10 cellular contexts compared by ENCODE assay signal in the genomic region with DNA sequence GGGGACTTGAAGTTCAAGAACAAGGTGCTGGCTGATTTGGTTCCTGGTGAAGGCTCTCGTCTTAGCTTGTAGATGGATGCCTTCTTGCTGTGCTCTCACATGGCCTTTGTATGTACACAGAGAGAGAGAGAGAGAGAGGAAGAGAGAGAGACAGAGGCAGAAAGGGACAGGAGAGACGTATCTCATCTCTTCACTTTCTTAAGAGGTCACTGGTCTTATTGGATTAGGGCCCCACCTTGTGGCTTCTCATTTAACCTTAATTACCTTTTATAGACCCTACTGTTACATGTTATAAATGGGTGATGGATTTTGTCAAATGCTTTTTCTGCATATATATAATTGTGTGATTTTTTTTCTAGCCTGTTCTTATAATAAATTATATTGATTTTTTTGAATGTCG.
A peak's percentile ranks its signal among the peaks of the same experiment; 100 is the strongest.
DNase-seq lines count a peak whose midpoint lies in the region; ATAC-seq, FAIRE-seq and TF ChIP-seq lines count a peak whose summit lies in the region.
"Had no signal": no experiment of that assay in that cellular context is flagged by ENCODE, and none has a peak within 500 bp of the region (broad histone marks: within the 10 kb centered on the region; RNA-seq: fewer than 3 reads in every experiment).

No MANE protein-coding gene starts in this region.

- no peak for TF ChIP-seq POLR2A in H1 (IDR thresholded peaks at IDR 0.05; ENCODE audit: control extremely low read depth in 1 of 2, low read depth in 2 of 2, low read length in 2 of 2)

- H3K79me2 ChIP-seq in H1 (ENCODE audit: control insufficient read depth in 1 of 2, insufficient read depth in 2 of 2, low read length in 2 of 2) (no peaks in the 10 kb centered on the region), smooth muscle cell (ENCODE audit: low read depth) (no peaks in the 10 kb centered on the region)

- H3K18ac ChIP-seq in H1 (ENCODE audit: extremely low read depth, low read length): no peak overlapping the region

- TF ChIP-seq EP300 in H1 (IDR thresholded peaks at IDR 0.05; ENCODE audit: borderline replicate concordance in 1 of 2, low read depth in 2 of 2, low read length in 2 of 2): no peak

- no peaks in the 10 kb centered on the region for H3K79me1 ChIP-seq in H1 (ENCODE audit: low read depth, low read length)

- H3K4me1 ChIP-seq in H1 (replicated peaks in 1 of 4; ENCODE audit: control insufficient read depth in 3 of 4, insufficient read depth in 4 of 4, low read length in 3 of 4) (no peaks in the 10 kb centered on the region), smooth muscle cell (ENCODE audit: low read depth) (no peaks in the 10 kb centered on the region)

- no peak overlapping the region for H3K56ac ChIP-seq in H1 (replicated peaks; ENCODE audit: insufficient read length, low read depth, low read length)

- no peak overlapping the region for H4K8ac ChIP-seq in H1 (ENCODE audit: extremely low read depth, insufficient read depth, low read length)

- no peaks in the 10 kb centered on the region for H3F3A ChIP-seq in smooth muscle cell (ENCODE audit: low read depth)

- no peak overlapping the region for H3K23ac ChIP-seq in H1 (ENCODE audit: insufficient read length)

- H3K27ac ChIP-seq in H1 (ENCODE audit: low read depth, low read length) (no peak overlapping the region), smooth muscle cell (ENCODE audit: low read depth) (no peak overlapping the region)
- H3K27ac ChIP-seq: thoracic aorta had no signal

- 20% methylated on average over 3 of the region's 3 CpGs; no CpG with 5 or more reads in 1 of the 2 experiments for WGBS in H1 (ENCODE audit: extremely low coverage in 1 of 2, insufficient coverage in 1 of 2, insufficient read length in 1 of 2, insufficient replicate concordance in 2 of 2, low coverage in 1 of 2, low lambda C conversion rate in 2 of 2, missing lambda C conversion rate in 1 of 2), 2 experiments
- WGBS in smooth muscle cell (ENCODE audit: low lambda C conversion rate): 17% methylated on average over 3 of the region's 3 CpGs

- no peak for FAIRE-seq in H1 (lab: Jason Lieb, UNC)

- H2BK120ac ChIP-seq in H1 (replicated peaks; ENCODE audit: low read depth, low read length): no peak overlapping the region

- no peak overlapping the region for H3K4me3 ChIP-seq in H1 (ENCODE audit: extremely low read depth in 1 of 4, insufficient read depth in 2 of 4, low read depth in 3 of 4, low read length in 4 of 4)
- H3K4me3 ChIP-seq in smooth muscle cell: no peak overlapping the region
- H3K4me3 ChIP-seq: thoracic aorta had no signal

- TF ChIP-seq RAD21 in H1 (IDR thresholded peaks at IDR 0.05 in 1 of 2, conservative IDR thresholded peaks at IDR 0.05 in 1 of 2; ENCODE audit: low read depth in 2 of 2, low read length in 2 of 2): peak; percentile 84 to 87

- H2BK20ac ChIP-seq in H1 (ENCODE audit: low read length): no peak overlapping the region

- TF ChIP-seq CTCF in H1 (IDR thresholded peaks at IDR 0.05; ENCODE audit: control extremely low read depth in 1 of 3, insufficient read depth in 1 of 3, low read depth in 1 of 3, low read length in 3 of 3) (peak in 2 of 3 experiments; percentile 52 to 59; a peak in 2 of 4 replicates), smooth muscle cell (IDR thresholded peaks at IDR 0.05; ENCODE audit: borderline replicate concordance, insufficient read depth, poor library complexity, severe bottlenecking) (peak; percentile 33)

- no peak overlapping the region for H4K5ac ChIP-seq in H1 (ENCODE audit: insufficient read length, low read depth, low read length)

- H4K91ac ChIP-seq in H1 (replicated peaks; ENCODE audit: insufficient read length, low read length): no peak overlapping the region

- no peak overlapping the region for H2BK5ac ChIP-seq in H1 (ENCODE audit: low read depth, low read length)

- H3K9ac ChIP-seq in H1 (replicated peaks in 1 of 4; ENCODE audit: extremely low read depth in 1 of 4, low read depth in 3 of 4, low read length in 3 of 4): no peak overlapping the region
- H3K9ac ChIP-seq in smooth muscle cell (ENCODE audit: low read depth): no peak overlapping the region

- H3K36me3 ChIP-seq in H1 (ENCODE audit: control insufficient read depth in 2 of 4, insufficient read depth in 4 of 4, low read length in 3 of 4) (no peaks in the 10 kb centered on the region), smooth muscle cell (ENCODE audit: low read depth) (no peaks in the 10 kb centered on the region)
- H3K36me3 ChIP-seq: thoracic aorta had no signal

- no peak for ATAC-seq in GM21825 (IDR thresholded peaks at IDR 0.05; ENCODE audit: unreplicated experiment)
- ATAC-seq in HG02973 (IDR thresholded peaks at IDR 0.05; ENCODE audit: unreplicated experiment): no peak

- H2BK12ac ChIP-seq in H1 (ENCODE audit: low read depth, low read length): no peak overlapping the region

- no peak overlapping the region for H2AK5ac ChIP-seq in H1 (ENCODE audit: low read depth, low read length)

- CTCF ChIA-PET in H1 (lab: Charles Lee; ENCODE audit: partially characterized antibody): interaction anchor here (0.6 to 2.0 kb wide), 16 partner anchors 9 to 1838 kb away, joined by 3 to 9 read pairs (median 3); no protein-coding TSS in a partner anchor

- DNase-seq in NCI-H2081 (lab: John Stamatoyannopoulos, UW): peak; percentile 12 to 48
- DNase-seq in NCI-H2081 treated with DMSO at 0.1 percent for 48 hours (lab: John Stamatoyannopoulos, UW): no peak
- DNase-seq in NCI-H82 treated with DMSO at 0.1 percent for 48 hours (lab: John Stamatoyannopoulos, UW; ENCODE audit: unreplicated experiment): peak; percentile 33
- DNase-seq in H1 (ENCODE audit: low read depth in 1 of 2, low spot score in 2 of 2): no peak
- no peak for DNase-seq in smooth muscle cell (lab: John Stamatoyannopoulos, UW; ENCODE audit: unreplicated experiment)
- no peak for DNase-seq in activated naive CD4-positive, alpha-beta T cell treated with anti-CD3 and anti-CD28 coated beads, Interleukin-2, amount 50 U/mL, for 16 hours
- DNase-seq: activated effector memory CD4-positive, alpha-beta T cell treated with anti-CD3 and anti-CD28 coated beads, Interleukin-2, amount 50 U/mL, for 16 hours had no signal

- H3K4me2 ChIP-seq in H1 (ENCODE audit: insufficient read depth in 1 of 2, low read depth in 2 of 2, low read length in 2 of 2) (no peak overlapping the region), smooth muscle cell (no peak overlapping the region)

- H2AFZ ChIP-seq in H1 (ENCODE audit: low read length) (peak overlapping the region; percentile 98), smooth muscle cell (ENCODE audit: low read depth) (peak overlapping the region; percentile 90)

- no peak overlapping the region for H3K4ac ChIP-seq in H1 (replicated peaks; ENCODE audit: insufficient read length, low read depth, low read length)

- H3K9me3 ChIP-seq in H1 (ENCODE audit: insufficient read depth in 2 of 2, low read depth in 1 of 2, low read length in 1 of 2) (no peaks in the 10 kb centered on the region), smooth muscle cell (replicated peaks; ENCODE audit: low read depth) (no peaks in the 10 kb centered on the region)
- H3K9me3 ChIP-seq: thoracic aorta had no signal

- no peaks in the 10 kb centered on the region for H3K27me3 ChIP-seq in H1 (replicated peaks in 1 of 4; ENCODE audit: control insufficient read depth in 3 of 4, extremely low read depth in 1 of 4, insufficient read depth in 3 of 4, low read length in 3 of 4)
- no peaks in the 10 kb centered on the region for H3K27me3 ChIP-seq in smooth muscle cell (ENCODE audit: low read depth)

- no peaks in the 10 kb centered on the region for H3K23me2 ChIP-seq in H1 (ENCODE audit: low read depth, low read length)

- no peak overlapping the region for H2BK15ac ChIP-seq in H1 (ENCODE audit: low read length)

- POLR2A ChIA-PET in H1 (lab: Charles Lee; ENCODE audit: partially characterized antibody): interaction anchor here (0.6 kb wide), 1 partner anchor 69 kb away, joined by 3 read pairs; no protein-coding TSS in a partner anchor

- H4K20me1 ChIP-seq in H1 (replicated peaks in 1 of 2; ENCODE audit: control insufficient read depth in 1 of 2, insufficient read depth in 2 of 2, low read length in 2 of 2) (no peaks in the 10 kb centered on the region), smooth muscle cell (ENCODE audit: low read depth) (no peaks in the 10 kb centered on the region)

- H3K14ac ChIP-seq in H1 (ENCODE audit: insufficient read length): no peak overlapping the region

TF ChIP-seq in H1, 55 proteins besides CTCF, POLR2A, EP300 and RAD21:
- TF ChIP-seq JUND (IDR thresholded peaks at IDR 0.05; ENCODE audit: low read length): 0 out of 2 replicates have a peak, but pooled peaks have one; percentile 34
- no peak for TF ChIP-seq RNF2 (IDR thresholded peaks at IDR 0.05; ENCODE audit: borderline replicate concordance, low read depth, low read length, missing control alignments, poor library complexity, severe bottlenecking)
TF ChIP-seq in H1: peak in this region for 1.

Comparison
In these comparisons a context has a peak if more than half of its experiments do, and no peak if none do; other contexts are left out.
1. DNase-seq: peak in NCI-H2081 (2 of 2) and NCI-H82 treated with DMSO at 0.1 percent for 48 hours (single experiment); none in NCI-H2081 treated with DMSO at 0.1 percent for 48 hours (single experiment), H1 (0 of 2), smooth muscle cell (single experiment) and activated naive CD4-positive, alpha-beta T cell treated with anti-CD3 and anti-CD28 coated beads, Interleukin-2, amount 50 U/mL, for 16 hours (single experiment).